ENCODE assay signal across 1 cellular context in the genomic region with DNA sequence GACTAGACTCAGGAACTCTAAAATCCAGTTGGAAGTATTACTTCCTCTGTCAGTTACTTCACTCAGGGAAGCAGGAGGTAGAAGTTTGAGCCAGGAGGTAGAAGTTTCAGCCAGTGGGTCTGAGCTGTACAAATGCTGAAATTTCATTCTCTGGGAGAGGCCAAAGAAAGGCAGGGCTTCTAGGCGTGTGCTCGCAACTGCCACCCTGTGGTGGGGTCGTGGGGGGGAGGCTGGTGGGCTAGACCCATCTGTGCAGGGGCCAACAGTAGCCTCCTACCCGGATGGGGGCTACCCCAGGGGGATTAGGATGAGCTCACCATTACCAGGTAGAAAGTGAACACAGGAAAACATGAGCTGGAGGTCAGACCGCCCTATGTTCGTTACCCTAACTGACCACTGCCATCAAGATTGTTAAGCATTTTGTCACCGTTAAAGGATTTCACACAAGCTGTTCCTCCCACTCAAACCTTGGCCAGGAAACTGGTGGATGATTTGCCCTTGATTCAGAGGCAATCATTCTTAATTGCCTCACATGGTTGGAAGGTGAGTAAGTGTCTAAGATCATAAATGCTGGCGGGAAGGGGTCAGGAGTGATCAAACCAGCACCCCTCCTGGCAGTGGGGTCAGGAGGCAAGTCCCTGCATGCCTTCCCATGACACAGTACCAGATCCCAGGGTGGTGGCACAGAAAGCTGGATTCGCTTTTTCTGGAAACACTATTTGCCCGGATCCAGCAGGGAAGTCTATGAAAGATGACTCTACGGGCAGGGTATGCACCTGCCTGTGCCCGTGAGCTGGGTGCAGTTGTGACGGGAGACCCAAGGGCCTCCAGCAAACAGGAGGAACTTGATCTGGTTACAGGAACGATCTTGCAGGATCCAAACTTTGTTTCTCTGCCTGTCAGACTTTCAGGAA.
TF ChIP-seq lines count a peak whose summit lies in the region.

No MANE protein-coding gene starts in this region.

TF ChIP-seq in HEK293, 187 proteins besides CTCF, POLR2A, EP300 and RAD21 (continued from another document):
- TF ChIP-seq ZNF548 (tag by site-specific recombination; IDR thresholded peaks at IDR 0.05) (no peak), ZNF335 (tag by site-specific recombination; conservative IDR thresholded peaks at IDR 0.05) (no peak; the same call in 1 of the 2 replicates), ZNF830 (tag by site-specific recombination; IDR thresholded peaks at IDR 0.05; ENCODE audit: low read depth) (no peak), BCL11B (tag by site-specific recombination; IDR thresholded peaks at IDR 0.05; ENCODE audit: low read depth) (no peak), ZNF341 (tag by site-specific recombination; IDR thresholded peaks at IDR 0.05; ENCODE audit: low read depth) (peak; percentile 48; the same call in 1 of the 2 replicates), ZNF16 (tag by site-specific recombination; IDR thresholded peaks at IDR 0.05; ENCODE audit: low read depth) (no peak), BCL11A (tag by site-specific recombination; IDR thresholded peaks at IDR 0.05; ENCODE audit: low read depth) (peak; percentile 73; the same call in 1 of the 2 replicates), KLF7 (tag by site-specific recombination; IDR thresholded peaks at IDR 0.05; ENCODE audit: borderline replicate concordance) (no peak), ZNF600 (tag by site-specific recombination; IDR thresholded peaks at IDR 0.05) (peak; percentile 79), ZNF350 (tag by site-specific recombination; IDR thresholded peaks at IDR 0.05) (no peak), ZXDB (tag by site-specific recombination; IDR thresholded peaks at IDR 0.05) (0 out of 2 replicates have a peak, but pooled peaks have one; percentile 54), ZNF404 (tag by site-specific recombination; IDR thresholded peaks at IDR 0.05) (no peak), ZNF76 (tag by site-specific recombination; IDR thresholded peaks at IDR 0.05; ENCODE audit: borderline replicate concordance, low read depth) (no peak), ZNF473 (tag by site-specific recombination; IDR thresholded peaks at IDR 0.05) (no peak), ZNF112 (tag by site-specific recombination; IDR thresholded peaks at IDR 0.05) (no peak), AEBP2 (tag by site-specific recombination; IDR thresholded peaks at IDR 0.05; ENCODE audit: borderline replicate concordance) (no peak), ZNF37A (tag by site-specific recombination; IDR thresholded peaks at IDR 0.05) (no peak), ZSCAN30 (tag by site-specific recombination; IDR thresholded peaks at IDR 0.05) (no peak), ZNF791 (tag by site-specific recombination; IDR thresholded peaks at IDR 0.05) (no peak), KLF8 (tag by site-specific recombination; IDR thresholded peaks at IDR 0.05) (peak; percentile 33; the same call in 1 of the 2 replicates)
- TF ChIP-seq, protein P1, sequence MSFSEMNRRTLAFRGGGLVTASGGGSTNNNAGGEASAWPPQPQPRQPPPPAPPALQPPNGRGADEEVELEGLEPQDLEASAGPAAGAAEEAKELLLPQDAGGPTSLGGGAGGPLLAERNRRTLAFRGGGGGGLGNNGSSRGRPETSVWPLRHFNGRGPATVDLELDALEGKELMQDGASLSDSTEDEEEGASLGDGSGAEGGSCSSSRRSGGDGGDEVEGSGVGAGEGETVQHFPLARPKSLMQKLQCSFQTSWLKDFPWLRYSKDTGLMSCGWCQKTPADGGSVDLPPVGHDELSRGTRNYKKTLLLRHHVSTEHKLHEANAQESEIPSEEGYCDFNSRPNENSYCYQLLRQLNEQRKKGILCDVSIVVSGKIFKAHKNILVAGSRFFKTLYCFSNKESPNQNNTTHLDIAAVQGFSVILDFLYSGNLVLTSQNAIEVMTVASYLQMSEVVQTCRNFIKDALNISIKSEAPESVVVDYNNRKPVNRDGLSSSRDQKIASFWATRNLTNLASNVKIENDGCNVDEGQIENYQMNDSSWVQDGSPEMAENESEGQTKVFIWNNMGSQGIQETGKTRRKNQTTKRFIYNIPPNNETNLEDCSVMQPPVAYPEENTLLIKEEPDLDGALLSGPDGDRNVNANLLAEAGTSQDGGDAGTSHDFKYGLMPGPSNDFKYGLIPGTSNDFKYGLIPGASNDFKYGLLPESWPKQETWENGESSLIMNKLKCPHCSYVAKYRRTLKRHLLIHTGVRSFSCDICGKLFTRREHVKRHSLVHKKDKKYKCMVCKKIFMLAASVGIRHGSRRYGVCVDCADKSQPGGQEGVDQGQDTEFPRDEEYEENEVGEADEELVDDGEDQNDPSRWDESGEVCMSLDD (tag by site-specific recombination; IDR thresholded peaks at IDR 0.05), result 0 out of 2 replicates have a peak, but pooled peaks have one; percentile 33
- TF ChIP-seq, protein P2, sequence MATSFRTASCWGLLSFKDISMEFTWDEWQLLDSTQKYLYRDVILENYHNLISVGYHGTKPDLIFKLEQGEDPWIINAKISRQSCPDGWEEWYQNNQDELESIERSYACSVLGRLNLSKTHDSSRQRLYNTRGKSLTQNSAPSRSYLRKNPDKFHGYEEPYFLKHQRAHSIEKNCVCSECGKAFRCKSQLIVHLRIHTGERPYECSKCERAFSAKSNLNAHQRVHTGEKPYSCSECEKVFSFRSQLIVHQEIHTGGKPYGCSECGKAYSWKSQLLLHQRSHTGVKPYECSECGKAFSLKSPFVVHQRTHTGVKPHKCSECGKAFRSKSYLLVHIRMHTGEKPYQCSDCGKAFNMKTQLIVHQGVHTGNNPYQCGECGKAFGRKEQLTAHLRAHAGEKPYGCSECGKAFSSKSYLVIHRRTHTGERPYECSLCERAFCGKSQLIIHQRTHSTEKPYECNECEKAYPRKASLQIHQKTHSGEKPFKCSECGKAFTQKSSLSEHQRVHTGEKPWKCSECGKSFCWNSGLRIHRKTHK (tag by site-specific recombination; IDR thresholded peaks at IDR 0.05), result no peak
